In the genomic region with DNA sequence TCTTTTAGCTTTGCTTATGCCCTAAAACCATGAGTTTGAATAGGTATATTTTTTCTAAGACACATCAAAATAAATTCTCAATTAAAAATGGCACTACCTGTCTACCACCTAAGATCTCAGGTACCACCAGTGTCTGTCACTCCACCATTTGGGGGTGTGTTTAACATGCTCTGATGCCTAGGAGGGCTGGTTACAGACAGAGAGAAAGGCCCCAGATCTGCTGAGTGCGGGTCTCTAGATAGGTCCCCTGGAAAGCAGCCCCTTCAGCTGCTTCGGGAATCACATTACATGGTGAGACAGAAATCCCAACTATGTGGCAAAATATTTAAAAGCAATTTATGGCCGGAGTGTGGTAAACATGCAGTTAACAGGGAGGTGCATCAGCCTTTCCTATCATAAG, we compare ENCODE assay signal across 8 cellular contexts. TPM values are rescaled to one million over a fixed set of nuclear protein-coding genes. Genes with fewer than 3 reads are reported as not detected.
A peak's percentile ranks its signal among the peaks of the same experiment; 100 is the strongest.
DNase-seq lines count a peak whose midpoint lies in the region; ATAC-seq and TF ChIP-seq lines count a peak whose summit lies in the region.

No MANE protein-coding gene starts in this region.

- ATAC-seq in PC-3 (no peak), GM18520 (IDR thresholded peaks at IDR 0.05; ENCODE audit: unreplicated experiment) (no peak)

- H3K27me3 ChIP-seq in GM23248 (replicated peaks; ENCODE audit: insufficient read depth) (no peaks in the 10 kb centered on the region), PC-3 (ENCODE audit: low read length) (no peaks in the 10 kb centered on the region), endocrine pancreas (ENCODE audit: control insufficient read depth, insufficient read depth, low read length) (no peaks in the 10 kb centered on the region), osteoblast (ENCODE audit: insufficient read depth, low read length) (no peaks in the 10 kb centered on the region)

- H3K9ac ChIP-seq in GM23248 (no peak overlapping the region), PC-3 (ENCODE audit: low read length) (no peak overlapping the region), endocrine pancreas (ENCODE audit: control insufficient read depth, insufficient read depth, low read length) (no peak overlapping the region)

- in situ Hi-C loops in GM23248 (cut with MboI) = no loop called here

- CTCF ChIA-PET in PC-3 (lab: Charles Lee) = no interaction called here

- intact Hi-C loops in PC-3 (cut with micrococcal nuclease) = no loop called here

- H3F3A ChIP-seq in GM23248 (ENCODE audit: insufficient read depth) (peaks cover 28% of the 10 kb centered on the region), PC-3 (ENCODE audit: low read length, unreplicated experiment) (no peaks in the 10 kb centered on the region)

- H3K36me3 ChIP-seq in GM23248 (ENCODE audit: low read depth) (no peaks in the 10 kb centered on the region), PC-3 (ENCODE audit: low read depth, low read length) (no peaks in the 10 kb centered on the region), endocrine pancreas (ENCODE audit: control insufficient read depth, insufficient read depth, low read length) (no peaks in the 10 kb centered on the region), osteoblast (ENCODE audit: insufficient read depth, low read length) (peaks cover 5% of the 10 kb centered on the region)

- H2AFZ ChIP-seq in GM23248 (peak overlapping the region; percentile 84; the same call in 1 of the 2 replicates), PC-3 (ENCODE audit: low read length) (peak overlapping the region; percentile 62), osteoblast (ENCODE audit: low read length) (no peak overlapping the region)

- 78 to 80% methylated on average over 3 of the region's 3 CpGs for WGBS in GM23248 (ENCODE audit: low coverage in 1 of 2, low lambda C conversion rate in 2 of 2, missing lambda C conversion rate in 2 of 2), 2 experiments

- peaks cover 38% of the 10 kb centered on the region for H3K4me1 ChIP-seq in GM23248 (ENCODE audit: insufficient read depth)
- peaks cover 13% of the 10 kb centered on the region; the same call in 1 of the 2 replicates for H3K4me1 ChIP-seq in PC-3 (ENCODE audit: insufficient read depth, low read length)
- peaks cover 5% of the 10 kb centered on the region for H3K4me1 ChIP-seq in endocrine pancreas (ENCODE audit: control insufficient read depth, insufficient read depth, low read length)
- H3K4me1 ChIP-seq in osteoblast (ENCODE audit: insufficient read depth, low read length) = peaks cover 47% of the 10 kb centered on the region

- TF ChIP-seq CTCF in PC-3 (conservative IDR thresholded peaks at IDR 0.05; ENCODE audit: low read depth, low read length) (no peak), osteoblast (IDR thresholded peaks at IDR 0.05; ENCODE audit: extremely low read depth, low read depth, low read length) (no peak)

- no peak for DNase-seq in GM23248
- no peak for DNase-seq in PC-3
- no peak for DNase-seq in osteoblast (ENCODE audit: insufficient read length, low spot score, missing footprints)
- DNase-seq in DMS153 treated with DMSO at 0.1 percent for 48 hours (lab: John Stamatoyannopoulos, UW; ENCODE audit: unreplicated experiment) = no peak
- DNase-seq in NCI-H1694 treated with DMSO at 0.1 percent for 48 hours (lab: John Stamatoyannopoulos, UW) = no peak
- no peak for DNase-seq in stimulated activated CD4-positive, alpha-beta T cell treated with anti-CD3 and anti-CD28 coated beads, Interleukin-1b, Interleukin-23, amount 100 ng/mL, for 48 hours

- H3K4me3 ChIP-seq in GM23248 = peak overlapping the region; percentile 85
- peak overlapping the region; percentile 73; the same call in 1 of the 2 replicates for H3K4me3 ChIP-seq in PC-3 (ENCODE audit: low read length)
- peak overlapping the region; percentile 54 for H3K4me3 ChIP-seq in endocrine pancreas (ENCODE audit: control insufficient read depth, insufficient read depth, low read length)
- H3K4me3 ChIP-seq in osteoblast (ENCODE audit: insufficient read depth, low read length) = peak overlapping the region; percentile 86

- H3K79me2 ChIP-seq in GM23248 (ENCODE audit: insufficient read depth) = peaks cover 39% of the 10 kb centered on the region
- H3K79me2 ChIP-seq in PC-3 (ENCODE audit: low read length) = peaks cover 39% of the 10 kb centered on the region
- H3K79me2 ChIP-seq in osteoblast (ENCODE audit: insufficient read depth, low read length) = peaks cover 43% of the 10 kb centered on the region

- H3K9me3 ChIP-seq in GM23248 (ENCODE audit: low read depth) (no peaks in the 10 kb centered on the region), PC-3 (ENCODE audit: low read length) (no peaks in the 10 kb centered on the region), endocrine pancreas (ENCODE audit: control insufficient read depth, low read length) (no peaks in the 10 kb centered on the region), osteoblast (ENCODE audit: low read depth, low read length) (no peaks in the 10 kb centered on the region)

- POLR2A ChIA-PET in PC-3 (lab: Charles Lee; ENCODE audit: unreplicated experiment) = interaction anchor here (0.6 kb wide), 1 partner anchor 30 kb away, joined by 8 read pairs; no protein-coding TSS in a partner anchor

- no peak overlapping the region for H3K27ac ChIP-seq in GM23248
- no peak overlapping the region for H3K27ac ChIP-seq in PC-3 (ENCODE audit: low read length)
- peak overlapping the region; percentile 80 for H3K27ac ChIP-seq in osteoblast (ENCODE audit: low read depth, low read length)

- H4K20me1 ChIP-seq in GM23248 (ENCODE audit: insufficient read depth) (peaks cover 2% of the 10 kb centered on the region; the same call in 1 of the 2 replicates), PC-3 (ENCODE audit: low read length) (no peaks in the 10 kb centered on the region), osteoblast (ENCODE audit: insufficient read depth, low read length) (peaks cover 4% of the 10 kb centered on the region)

- H3K9me2 ChIP-seq in GM23248 (ENCODE audit: insufficient read depth) = no peaks in the 10 kb centered on the region
- no peaks in the 10 kb centered on the region for H3K9me2 ChIP-seq in PC-3 (replicated peaks; ENCODE audit: low read length)

- H3K4me2 ChIP-seq in GM23248 (ENCODE audit: unreplicated experiment) = no peak overlapping the region
- H3K4me2 ChIP-seq in PC-3 (ENCODE audit: low read length) = peak overlapping the region; percentile 84
- H3K4me2 ChIP-seq in osteoblast (ENCODE audit: insufficient read depth, low read length) = peak overlapping the region; percentile 93

- BruUV-seq in PC-3 (replicated peaks; lab: Mats Ljungman, UMichigan) = no TSS peak

RNA-seq across cellular contexts. Expression of gene VAC14, which starts 0.7 kb away (rescaled TPM):
- total RNA-seq in GM23248 (2014; rRNA removed; shearing (Covaris generic)) = 32.4 and 38.7 TPM in 2 replicates
- polyA plus RNA-seq in GM23248 (2016; fragmentation: Nextera tagmentation; extraction: Ambion mirVana) = 25.8 and 27.1 TPM in 2 replicates
- total RNA-seq in PC-3 (2014; rRNA removed) = 65.5 and 66.4 TPM in 2 replicates
- total RNA-seq in osteoblast = 72.7 and 83.7 TPM in 2 replicates
